In the genomic region with DNA sequence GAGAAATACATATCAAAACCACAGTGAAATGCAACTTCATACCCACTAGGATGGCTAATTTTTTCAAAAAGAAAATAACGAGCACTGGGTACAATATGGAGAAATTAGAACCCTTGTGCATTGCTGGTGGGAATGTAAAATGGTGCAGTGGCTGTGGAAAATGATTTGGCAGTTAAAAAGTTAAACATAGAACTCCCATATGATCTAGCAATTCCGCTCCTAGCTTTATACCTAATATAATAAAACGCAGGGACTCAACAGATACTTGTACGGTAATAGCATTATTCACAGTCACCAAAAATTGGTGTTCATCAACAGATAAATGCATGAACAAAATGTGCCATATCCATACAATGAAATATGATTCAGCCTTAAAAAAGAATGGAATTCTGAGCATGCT, we compare ENCODE assay signal across 9 cellular contexts. TPM values are rescaled to one million over a fixed set of nuclear protein-coding genes. Genes with fewer than 3 reads are reported as not detected.
"Had no signal": no experiment of that assay in that cellular context is flagged by ENCODE, and none has a peak within 500 bp of the region (broad histone marks: within the 10 kb centered on the region; RNA-seq: fewer than 3 reads in every experiment).

No MANE protein-coding gene starts in this region.

- H3K27ac ChIP-seq: GM23248 had no signal

- H3K9me3 ChIP-seq: HAP-1 had no signal

- H3K4me3 Mint-ChIP-seq: GM23338, H9, HFFc6 had no signal

- H3K36me3 ChIP-seq: HAP-1 had no signal

- H3K9ac ChIP-seq: GM23248 had no signal

- H2AFZ ChIP-seq: GM23248, GM23338 had no signal

- DNase-seq: GM23248, GOT3, H7, H9, HCEC 1CT, HFFc6 had no signal

- H3K4me1 ChIP-seq: HAP-1 had no signal

- H3K4me2 ChIP-seq: GM23338 had no signal

- H3K4me3 ChIP-seq: GM23248, GM23338, HAP-1 had no signal

- H3K27ac Mint-ChIP-seq: GM23338, H9, HFFc6 had no signal

RNA-seq across cellular contexts. Expression of gene PLPP4, which starts 58.8 kb away (rescaled TPM):
- total RNA-seq: H1, H9 had no signal
